Comparison of ENCODE assay signal across 1 cellular context in the genomic region with DNA sequence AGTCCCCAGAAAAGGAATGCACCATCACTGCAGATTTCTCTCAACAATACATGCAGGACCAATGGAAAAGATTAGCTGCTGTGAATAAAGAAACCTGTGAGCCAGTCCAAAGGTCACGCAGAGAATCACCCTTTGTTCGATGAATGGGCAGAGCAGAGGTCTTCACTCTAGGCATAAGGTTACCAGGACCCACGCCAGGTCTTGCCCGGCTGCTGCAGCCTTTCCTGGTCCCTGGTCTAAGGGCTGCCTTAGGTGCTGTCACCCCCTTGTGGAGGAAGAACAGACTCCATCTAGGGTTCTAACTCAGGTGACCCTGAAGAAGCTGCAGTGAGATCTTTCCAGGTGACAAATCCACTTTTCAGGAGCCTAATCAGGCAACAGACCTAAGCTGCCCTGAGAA.
TF ChIP-seq lines count a peak whose summit lies in the region.

No MANE protein-coding gene starts in this region.

TF ChIP-seq in HepG2, 621 proteins besides CTCF, POLR2A, EP300 and RAD21 (continued from another document and continues in another):
- TF ChIP-seq, protein P1, sequence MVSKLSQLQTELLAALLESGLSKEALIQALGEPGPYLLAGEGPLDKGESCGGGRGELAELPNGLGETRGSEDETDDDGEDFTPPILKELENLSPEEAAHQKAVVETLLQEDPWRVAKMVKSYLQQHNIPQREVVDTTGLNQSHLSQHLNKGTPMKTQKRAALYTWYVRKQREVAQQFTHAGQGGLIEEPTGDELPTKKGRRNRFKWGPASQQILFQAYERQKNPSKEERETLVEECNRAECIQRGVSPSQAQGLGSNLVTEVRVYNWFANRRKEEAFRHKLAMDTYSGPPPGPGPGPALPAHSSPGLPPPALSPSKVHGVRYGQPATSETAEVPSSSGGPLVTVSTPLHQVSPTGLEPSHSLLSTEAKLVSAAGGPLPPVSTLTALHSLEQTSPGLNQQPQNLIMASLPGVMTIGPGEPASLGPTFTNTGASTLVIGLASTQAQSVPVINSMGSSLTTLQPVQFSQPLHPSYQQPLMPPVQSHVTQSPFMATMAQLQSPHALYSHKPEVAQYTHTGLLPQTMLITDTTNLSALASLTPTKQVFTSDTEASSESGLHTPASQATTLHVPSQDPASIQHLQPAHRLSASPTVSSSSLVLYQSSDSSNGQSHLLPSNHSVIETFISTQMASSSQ (IDR thresholded peaks at IDR 0.05; ENCODE audit: low read depth) = no peak
- TF ChIP-seq, protein P1 (CRISPR knock-in tag; IDR thresholded peaks at IDR 0.05; ENCODE audit: borderline replicate concordance) = no peak
- TF ChIP-seq, protein P2, sequence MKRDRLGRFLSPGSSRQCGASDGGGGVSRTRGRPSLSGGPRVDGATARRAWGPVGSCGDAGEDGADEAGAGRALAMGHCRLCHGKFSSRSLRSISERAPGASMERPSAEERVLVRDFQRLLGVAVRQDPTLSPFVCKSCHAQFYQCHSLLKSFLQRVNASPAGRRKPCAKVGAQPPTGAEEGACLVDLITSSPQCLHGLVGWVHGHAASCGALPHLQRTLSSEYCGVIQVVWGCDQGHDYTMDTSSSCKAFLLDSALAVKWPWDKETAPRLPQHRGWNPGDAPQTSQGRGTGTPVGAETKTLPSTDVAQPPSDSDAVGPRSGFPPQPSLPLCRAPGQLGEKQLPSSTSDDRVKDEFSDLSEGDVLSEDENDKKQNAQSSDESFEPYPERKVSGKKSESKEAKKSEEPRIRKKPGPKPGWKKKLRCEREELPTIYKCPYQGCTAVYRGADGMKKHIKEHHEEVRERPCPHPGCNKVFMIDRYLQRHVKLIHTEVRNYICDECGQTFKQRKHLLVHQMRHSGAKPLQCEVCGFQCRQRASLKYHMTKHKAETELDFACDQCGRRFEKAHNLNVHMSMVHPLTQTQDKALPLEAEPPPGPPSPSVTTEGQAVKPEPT (CRISPR knock-in tag; IDR thresholded peaks at IDR 0.05; ENCODE audit: low read depth) = no peak
- TF ChIP-seq NFKBIZ (CRISPR knock-in tag; IDR thresholded peaks at IDR 0.05) (no peak), MTF2 (CRISPR knock-in tag; IDR thresholded peaks at IDR 0.05; ENCODE audit: borderline replicate concordance) (no peak), NR2F2 (IDR thresholded peaks at IDR 0.05; ENCODE audit: borderline replicate concordance, low read depth) (no peak), HOXD1 (CRISPR knock-in tag; IDR thresholded peaks at IDR 0.05) (no peak), THYN1 (CRISPR knock-in tag; IDR thresholded peaks at IDR 0.05; ENCODE audit: borderline replicate concordance, low read depth) (no peak), KDM5A (IDR thresholded peaks at IDR 0.05; ENCODE audit: borderline replicate concordance, low read length) (no peak), NR2F1 (CRISPR knock-in tag; IDR thresholded peaks at IDR 0.05) (no peak), AKAP8 (CRISPR knock-in tag; IDR thresholded peaks at IDR 0.05) (no peak), ZNF430 (CRISPR knock-in tag; IDR thresholded peaks at IDR 0.05) (no peak), MED13 (CRISPR knock-in tag; IDR thresholded peaks at IDR 0.05) (no peak), KDM4B (CRISPR knock-in tag; IDR thresholded peaks at IDR 0.05) (no peak), KAT2B (IDR thresholded peaks at IDR 0.05; ENCODE audit: borderline replicate concordance, low read depth, low read length) (no peak), EEA1 (CRISPR knock-in tag; IDR thresholded peaks at IDR 0.05; ENCODE audit: borderline replicate concordance) (no peak), PAWR (CRISPR knock-in tag; IDR thresholded peaks at IDR 0.05; ENCODE audit: borderline replicate concordance) (no peak), NFATC3 (CRISPR knock-in tag; IDR thresholded peaks at IDR 0.05) (no peak), KLF13 (CRISPR knock-in tag; IDR thresholded peaks at IDR 0.05) (no peak), ARID2 (CRISPR knock-in tag; IDR thresholded peaks at IDR 0.05; ENCODE audit: borderline replicate concordance) (no peak), U2AF2 (IDR thresholded peaks at IDR 0.05; ENCODE audit: low read depth, low read length) (no peak), GATAD1 (CRISPR knock-in tag; IDR thresholded peaks at IDR 0.05) (no peak), SAFB2 (CRISPR knock-in tag; IDR thresholded peaks at IDR 0.05; ENCODE audit: borderline replicate concordance, low read depth) (no peak), GTF2F1 (IDR thresholded peaks at IDR 0.05; ENCODE audit: low read length) (no peak), SP140L (CRISPR knock-in tag; IDR thresholded peaks at IDR 0.05; ENCODE audit: borderline replicate concordance) (no peak)
- TF ChIP-seq, protein P3, sequence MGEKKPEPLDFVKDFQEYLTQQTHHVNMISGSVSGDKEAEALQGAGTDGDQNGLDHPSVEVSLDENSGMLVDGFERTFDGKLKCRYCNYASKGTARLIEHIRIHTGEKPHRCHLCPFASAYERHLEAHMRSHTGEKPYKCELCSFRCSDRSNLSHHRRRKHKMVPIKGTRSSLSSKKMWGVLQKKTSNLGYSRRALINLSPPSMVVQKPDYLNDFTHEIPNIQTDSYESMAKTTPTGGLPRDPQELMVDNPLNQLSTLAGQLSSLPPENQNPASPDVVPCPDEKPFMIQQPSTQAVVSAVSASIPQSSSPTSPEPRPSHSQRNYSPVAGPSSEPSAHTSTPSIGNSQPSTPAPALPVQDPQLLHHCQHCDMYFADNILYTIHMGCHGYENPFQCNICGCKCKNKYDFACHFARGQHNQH (CRISPR knock-in tag; IDR thresholded peaks at IDR 0.05) = peak; percentile 53; the same call in 1 of the 2 replicates
- TF ChIP-seq, protein P4, sequence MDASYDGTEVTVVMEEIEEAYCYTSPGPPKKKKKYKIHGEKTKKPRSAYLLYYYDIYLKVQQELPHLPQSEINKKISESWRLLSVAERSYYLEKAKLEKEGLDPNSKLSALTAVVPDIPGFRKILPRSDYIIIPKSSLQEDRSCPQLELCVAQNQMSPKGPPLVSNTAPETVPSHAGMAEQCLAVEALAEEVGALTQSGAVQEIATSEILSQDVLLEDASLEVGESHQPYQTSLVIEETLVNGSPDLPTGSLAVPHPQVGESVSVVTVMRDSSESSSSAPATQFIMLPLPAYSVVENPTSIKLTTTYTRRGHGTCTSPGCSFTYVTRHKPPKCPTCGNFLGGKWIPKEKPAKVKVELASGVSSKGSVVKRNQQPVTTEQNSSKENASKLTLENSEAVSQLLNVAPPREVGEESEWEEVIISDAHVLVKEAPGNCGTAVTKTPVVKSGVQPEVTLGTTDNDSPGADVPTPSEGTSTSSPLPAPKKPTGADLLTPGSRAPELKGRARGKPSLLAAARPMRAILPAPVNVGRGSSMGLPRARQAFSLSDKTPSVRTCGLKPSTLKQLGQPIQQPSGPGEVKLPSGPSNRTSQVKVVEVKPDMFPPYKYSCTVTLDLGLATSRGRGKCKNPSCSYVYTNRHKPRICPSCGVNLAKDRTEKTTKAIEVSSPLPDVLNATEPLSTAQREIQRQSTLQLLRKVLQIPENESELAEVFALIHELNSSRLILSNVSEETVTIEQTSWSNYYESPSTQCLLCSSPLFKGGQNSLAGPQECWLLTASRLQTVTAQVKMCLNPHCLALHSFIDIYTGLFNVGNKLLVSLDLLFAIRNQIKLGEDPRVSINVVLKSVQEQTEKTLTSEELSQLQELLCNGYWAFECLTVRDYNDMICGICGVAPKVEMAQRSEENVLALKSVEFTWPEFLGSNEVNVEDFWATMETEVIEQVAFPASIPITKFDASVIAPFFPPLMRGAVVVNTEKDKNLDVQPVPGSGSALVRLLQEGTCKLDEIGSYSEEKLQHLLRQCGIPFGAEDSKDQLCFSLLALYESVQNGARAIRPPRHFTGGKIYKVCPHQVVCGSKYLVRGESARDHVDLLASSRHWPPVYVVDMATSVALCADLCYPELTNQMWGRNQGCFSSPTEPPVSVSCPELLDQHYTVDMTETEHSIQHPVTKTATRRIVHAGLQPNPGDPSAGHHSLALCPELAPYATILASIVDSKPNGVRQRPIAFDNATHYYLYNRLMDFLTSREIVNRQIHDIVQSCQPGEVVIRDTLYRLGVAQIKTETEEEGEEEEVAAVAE (CRISPR knock-in tag; IDR thresholded peaks at IDR 0.05; ENCODE audit: borderline replicate concordance) = peak; percentile 46; the same call in 1 of the 2 replicates
- TF ChIP-seq, protein P5, sequence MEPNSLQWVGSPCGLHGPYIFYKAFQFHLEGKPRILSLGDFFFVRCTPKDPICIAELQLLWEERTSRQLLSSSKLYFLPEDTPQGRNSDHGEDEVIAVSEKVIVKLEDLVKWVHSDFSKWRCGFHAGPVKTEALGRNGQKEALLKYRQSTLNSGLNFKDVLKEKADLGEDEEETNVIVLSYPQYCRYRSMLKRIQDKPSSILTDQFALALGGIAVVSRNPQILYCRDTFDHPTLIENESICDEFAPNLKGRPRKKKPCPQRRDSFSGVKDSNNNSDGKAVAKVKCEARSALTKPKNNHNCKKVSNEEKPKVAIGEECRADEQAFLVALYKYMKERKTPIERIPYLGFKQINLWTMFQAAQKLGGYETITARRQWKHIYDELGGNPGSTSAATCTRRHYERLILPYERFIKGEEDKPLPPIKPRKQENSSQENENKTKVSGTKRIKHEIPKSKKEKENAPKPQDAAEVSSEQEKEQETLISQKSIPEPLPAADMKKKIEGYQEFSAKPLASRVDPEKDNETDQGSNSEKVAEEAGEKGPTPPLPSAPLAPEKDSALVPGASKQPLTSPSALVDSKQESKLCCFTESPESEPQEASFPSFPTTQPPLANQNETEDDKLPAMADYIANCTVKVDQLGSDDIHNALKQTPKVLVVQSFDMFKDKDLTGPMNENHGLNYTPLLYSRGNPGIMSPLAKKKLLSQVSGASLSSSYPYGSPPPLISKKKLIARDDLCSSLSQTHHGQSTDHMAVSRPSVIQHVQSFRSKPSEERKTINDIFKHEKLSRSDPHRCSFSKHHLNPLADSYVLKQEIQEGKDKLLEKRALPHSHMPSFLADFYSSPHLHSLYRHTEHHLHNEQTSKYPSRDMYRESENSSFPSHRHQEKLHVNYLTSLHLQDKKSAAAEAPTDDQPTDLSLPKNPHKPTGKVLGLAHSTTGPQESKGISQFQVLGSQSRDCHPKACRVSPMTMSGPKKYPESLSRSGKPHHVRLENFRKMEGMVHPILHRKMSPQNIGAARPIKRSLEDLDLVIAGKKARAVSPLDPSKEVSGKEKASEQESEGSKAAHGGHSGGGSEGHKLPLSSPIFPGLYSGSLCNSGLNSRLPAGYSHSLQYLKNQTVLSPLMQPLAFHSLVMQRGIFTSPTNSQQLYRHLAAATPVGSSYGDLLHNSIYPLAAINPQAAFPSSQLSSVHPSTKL (CRISPR knock-in tag; IDR thresholded peaks at IDR 0.05) = peak; percentile 50
- TF ChIP-seq, protein P6, sequence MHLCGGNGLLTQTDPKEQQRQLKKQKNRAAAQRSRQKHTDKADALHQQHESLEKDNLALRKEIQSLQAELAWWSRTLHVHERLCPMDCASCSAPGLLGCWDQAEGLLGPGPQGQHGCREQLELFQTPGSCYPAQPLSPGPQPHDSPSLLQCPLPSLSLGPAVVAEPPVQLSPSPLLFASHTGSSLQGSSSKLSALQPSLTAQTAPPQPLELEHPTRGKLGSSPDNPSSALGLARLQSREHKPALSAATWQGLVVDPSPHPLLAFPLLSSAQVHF (CRISPR knock-in tag; IDR thresholded peaks at IDR 0.05) = no peak
- TF ChIP-seq, protein P7, sequence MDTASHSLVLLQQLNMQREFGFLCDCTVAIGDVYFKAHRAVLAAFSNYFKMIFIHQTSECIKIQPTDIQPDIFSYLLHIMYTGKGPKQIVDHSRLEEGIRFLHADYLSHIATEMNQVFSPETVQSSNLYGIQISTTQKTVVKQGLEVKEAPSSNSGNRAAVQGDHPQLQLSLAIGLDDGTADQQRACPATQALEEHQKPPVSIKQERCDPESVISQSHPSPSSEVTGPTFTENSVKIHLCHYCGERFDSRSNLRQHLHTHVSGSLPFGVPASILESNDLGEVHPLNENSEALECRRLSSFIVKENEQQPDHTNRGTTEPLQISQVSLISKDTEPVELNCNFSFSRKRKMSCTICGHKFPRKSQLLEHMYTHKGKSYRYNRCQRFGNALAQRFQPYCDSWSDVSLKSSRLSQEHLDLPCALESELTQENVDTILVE (CRISPR knock-in tag; IDR thresholded peaks at IDR 0.05) = no peak
- TF ChIP-seq, protein P8, sequence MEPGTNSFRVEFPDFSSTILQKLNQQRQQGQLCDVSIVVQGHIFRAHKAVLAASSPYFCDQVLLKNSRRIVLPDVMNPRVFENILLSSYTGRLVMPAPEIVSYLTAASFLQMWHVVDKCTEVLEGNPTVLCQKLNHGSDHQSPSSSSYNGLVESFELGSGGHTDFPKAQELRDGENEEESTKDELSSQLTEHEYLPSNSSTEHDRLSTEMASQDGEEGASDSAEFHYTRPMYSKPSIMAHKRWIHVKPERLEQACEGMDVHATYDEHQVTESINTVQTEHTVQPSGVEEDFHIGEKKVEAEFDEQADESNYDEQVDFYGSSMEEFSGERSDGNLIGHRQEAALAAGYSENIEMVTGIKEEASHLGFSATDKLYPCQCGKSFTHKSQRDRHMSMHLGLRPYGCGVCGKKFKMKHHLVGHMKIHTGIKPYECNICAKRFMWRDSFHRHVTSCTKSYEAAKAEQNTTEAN (CRISPR knock-in tag; conservative IDR thresholded peaks at IDR 0.05) = no peak
- TF ChIP-seq, protein P9, sequence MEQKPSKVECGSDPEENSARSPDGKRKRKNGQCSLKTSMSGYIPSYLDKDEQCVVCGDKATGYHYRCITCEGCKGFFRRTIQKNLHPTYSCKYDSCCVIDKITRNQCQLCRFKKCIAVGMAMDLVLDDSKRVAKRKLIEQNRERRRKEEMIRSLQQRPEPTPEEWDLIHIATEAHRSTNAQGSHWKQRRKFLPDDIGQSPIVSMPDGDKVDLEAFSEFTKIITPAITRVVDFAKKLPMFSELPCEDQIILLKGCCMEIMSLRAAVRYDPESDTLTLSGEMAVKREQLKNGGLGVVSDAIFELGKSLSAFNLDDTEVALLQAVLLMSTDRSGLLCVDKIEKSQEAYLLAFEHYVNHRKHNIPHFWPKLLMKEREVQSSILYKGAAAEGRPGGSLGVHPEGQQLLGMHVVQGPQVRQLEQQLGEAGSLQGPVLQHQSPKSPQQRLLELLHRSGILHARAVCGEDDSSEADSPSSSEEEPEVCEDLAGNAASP (CRISPR knock-in tag; IDR thresholded peaks at IDR 0.05; ENCODE audit: borderline replicate concordance) = 0 out of 2 replicates have a peak, but pooled peaks have one; percentile 10
- TF ChIP-seq, protein P10, sequence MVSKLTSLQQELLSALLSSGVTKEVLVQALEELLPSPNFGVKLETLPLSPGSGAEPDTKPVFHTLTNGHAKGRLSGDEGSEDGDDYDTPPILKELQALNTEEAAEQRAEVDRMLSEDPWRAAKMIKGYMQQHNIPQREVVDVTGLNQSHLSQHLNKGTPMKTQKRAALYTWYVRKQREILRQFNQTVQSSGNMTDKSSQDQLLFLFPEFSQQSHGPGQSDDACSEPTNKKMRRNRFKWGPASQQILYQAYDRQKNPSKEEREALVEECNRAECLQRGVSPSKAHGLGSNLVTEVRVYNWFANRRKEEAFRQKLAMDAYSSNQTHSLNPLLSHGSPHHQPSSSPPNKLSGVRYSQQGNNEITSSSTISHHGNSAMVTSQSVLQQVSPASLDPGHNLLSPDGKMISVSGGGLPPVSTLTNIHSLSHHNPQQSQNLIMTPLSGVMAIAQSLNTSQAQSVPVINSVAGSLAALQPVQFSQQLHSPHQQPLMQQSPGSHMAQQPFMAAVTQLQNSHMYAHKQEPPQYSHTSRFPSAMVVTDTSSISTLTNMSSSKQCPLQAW (CRISPR knock-in tag; IDR thresholded peaks at IDR 0.05) = no peak
